20 cellular contexts compared by ENCODE assay signal in genomic region chr1:173365341-173365740, GRCh38.
A peak's percentile ranks its signal among the peaks of the same experiment; 100 is the strongest.
DNase-seq lines count a peak whose midpoint lies in the region; ATAC-seq, FAIRE-seq and TF ChIP-seq lines count a peak whose summit lies in the region.
"Had no signal": no experiment of that assay in that cellular context is flagged by ENCODE, and none has a peak within 500 bp of the region (broad histone marks: within the 10 kb centered on the region; RNA-seq: fewer than 3 reads in every experiment).

No MANE protein-coding gene starts in this region.

- TF ChIP-seq EP300 in K562 (IDR thresholded peaks at IDR 0.05; ENCODE audit: low read length): no peak

- ATAC-seq in K562: no peak
- ATAC-seq: CD8-positive, alpha-beta T cell; GM12878 had no signal

- in situ Hi-C loops in ACHN (cut with HindIII; ENCODE audit: low pct_ligation_motif_present, low pct_unique_long_range_greater_than_20kb, low sequenced_read_pairs): no loop called here
- in situ Hi-C loops in K562 (cut with MboI): no loop called here

- peaks cover 0 to 2% (median 0%) of the 10 kb centered on the region in 6 donors for H3K9me3 Mint-ChIP-seq in immature natural killer cell
- H3K9me3 Mint-ChIP-seq: CD8-positive, alpha-beta T cell had no signal

- H3K79me2 ChIP-seq in K562 (ENCODE audit: control insufficient read depth, insufficient read depth, low read length): no peaks in the 10 kb centered on the region

- no peak overlapping the region for H3K4me3 ChIP-seq in K562
- H3K4me3 ChIP-seq: BLaER1 treated with 17β-estradiol and CSF1 and Interleukin-3, amounts not matched to agents 10 nM and 100 nM; GM12878 had no signal

- no peaks in the 10 kb centered on the region for H4K20me1 ChIP-seq in K562 (replicated peaks; ENCODE audit: control insufficient read depth, insufficient read depth, low read length)
- H4K20me1 ChIP-seq: BLaER1 treated with 17β-estradiol and CSF1 and Interleukin-3, amounts not matched to agents 10 nM and 100 nM had no signal

- H3K4me2 ChIP-seq in K562 (ENCODE audit: insufficient read depth, low read length): no peak overlapping the region
- H3K4me2 ChIP-seq: BLaER1 treated with 17β-estradiol and CSF1 and Interleukin-3, amounts not matched to agents 10 nM and 100 nM had no signal

- no peaks in the 10 kb centered on the region; the same call in 1 of the 2 replicates for H3K9me3 ChIP-seq in K562 (replicated peaks; ENCODE audit: control insufficient read depth, insufficient read depth, low read depth, low read length)
- H3K9me3 ChIP-seq: Caco-2 had no signal

- H3K27ac Mint-ChIP-seq in immature natural killer cell: no peak overlapping the region
- H3K27ac Mint-ChIP-seq: B cell; CD4-positive, alpha-beta T cell; CD8-positive, alpha-beta T cell had no signal

- no peaks in the 10 kb centered on the region for H3K9me1 ChIP-seq in K562 (ENCODE audit: control insufficient read depth, insufficient read depth, low read length)

- intact Hi-C loops in K562 (cut with micrococcal nuclease): no loop called here

- no peaks in the 10 kb centered on the region for H3K27me3 ChIP-seq in K562 (ENCODE audit: control insufficient read depth in 2 of 2, insufficient read depth in 2 of 2, low read length in 2 of 2)
- H3K27me3 ChIP-seq: BLaER1 treated with 17β-estradiol and CSF1 and Interleukin-3, amounts not matched to agents 10 nM and 100 nM had no signal

- no peak for TF ChIP-seq POLR2A in K562 (conservative IDR thresholded peaks at IDR 0.05)

- 12% methylated on average over 1 of the region's 1 CpG for WGBS in K562 (ENCODE audit: insufficient coverage, low coverage, missing lambda C conversion rate)

- H2AFZ ChIP-seq in K562 (ENCODE audit: low read depth, low read length): no peak overlapping the region

- no peak for TF ChIP-seq CTCF in K562 (IDR thresholded peaks at IDR 0.05 in 2 of 3, conservative IDR thresholded peaks at IDR 0.05 in 1 of 3; ENCODE audit: insufficient read depth in 2 of 3, low read depth in 1 of 3, low read length in 3 of 3)

- no TSS peak for BruUV-seq in K562 (replicated peaks; lab: Mats Ljungman, UMichigan)

- POLR2A ChIA-PET in K562 (lab: Yijun Ruan, JAX): interaction anchor here (0.6 kb wide), 1 partner anchor 18 kb away, joined by 4 read pairs; no protein-coding TSS in a partner anchor

- H3K4me3 Mint-ChIP-seq in immature natural killer cell: no peak overlapping the region
- H3K4me3 Mint-ChIP-seq: B cell; CD4-positive, alpha-beta T cell; CD8-positive, alpha-beta T cell had no signal

- no peak overlapping the region for H3K9ac ChIP-seq in K562 (ENCODE audit: insufficient read depth in 1 of 2, low read depth in 2 of 2, low read length in 2 of 2)
- H3K9ac ChIP-seq: BLaER1 treated with 17β-estradiol and CSF1 and Interleukin-3, amounts not matched to agents 10 nM and 100 nM had no signal

- CTCF ChIA-PET in K562 (lab: Yijun Ruan, JAX; ENCODE audit: low intra/inter-chr PET ratio): no interaction called here

- no peak overlapping the region for H3K27ac ChIP-seq in K562 (ENCODE audit: extremely low read depth, low read depth, low read length)
- H3K27ac ChIP-seq: BLaER1 treated with 17β-estradiol and CSF1 and Interleukin-3, amounts not matched to agents 10 nM and 100 nM; C4-2B had no signal

- no peaks in the 10 kb centered on the region; a peak in 2 of 5 replicates for H3K4me1 ChIP-seq in K562 (replicated peaks in 1 of 2; ENCODE audit: control insufficient read depth in 2 of 2, insufficient read depth in 2 of 2, low read length in 2 of 2)
- H3K4me1 ChIP-seq: Caco-2 had no signal

- no peaks in the 10 kb centered on the region for H3K36me3 ChIP-seq in K562 (ENCODE audit: control insufficient read depth, insufficient read depth, low read length)
- H3K36me3 ChIP-seq: BLaER1 treated with 17β-estradiol and CSF1 and Interleukin-3, amounts not matched to agents 10 nM and 100 nM had no signal

- FAIRE-seq in K562 (lab: Jason Lieb, UNC): no peak
- FAIRE-seq: GM12878, GM12892 had no signal

- TF ChIP-seq RAD21 in K562 (CRISPR knock-in tag; conservative IDR thresholded peaks at IDR 0.05 in 1 of 2, IDR thresholded peaks at IDR 0.05 in 1 of 2): no peak

- DNase-seq in ACHN: peak; percentile 54
- DNase-seq in K562 (ENCODE audit: extremely low read depth in 1 of 4, low spot score in 3 of 4): no peak
- peak; percentile 83 for DNase-seq in renal cortical epithelial cell (ENCODE audit: low read depth)
- DNase-seq in DMS53 treated with DMSO at 0.1 percent for 48 hours (lab: John Stamatoyannopoulos, UW; ENCODE audit: unreplicated experiment): no peak
- no peak for DNase-seq in foreskin melanocyte
- no peak for DNase-seq in immature natural killer cell
- DNase-seq: 8988T; Caco-2; Calu3; CD4-positive, alpha-beta T cell; CD8-positive, alpha-beta T cell; DMS79; DND-41; EL; GDM1 had no signal

- peaks cover 4 to 10% (median 9%) of the 10 kb centered on the region in 3 donors for H3K36me3 Mint-ChIP-seq in immature natural killer cell

- peaks cover 0 to 2% (median 0%) of the 10 kb centered on the region in 3 donors for H3K27me3 Mint-ChIP-seq in immature natural killer cell (ENCODE audit: low read depth in 3 of 3)
- H3K27me3 Mint-ChIP-seq: B cell; CD4-positive, alpha-beta T cell had no signal

- peaks cover 2 to 7% of the 10 kb centered on the region in 2 donors for H3K4me1 Mint-ChIP-seq in immature natural killer cell

TF ChIP-seq in K562, 482 proteins besides CTCF, POLR2A, EP300 and RAD21:
- TF ChIP-seq ZNF717 (CRISPR knock-in tag; IDR thresholded peaks at IDR 0.05) (no peak), ZBTB8A (IDR thresholded peaks at IDR 0.05; ENCODE audit: partially characterized antibody) (no peak), ZNF316 (IDR thresholded peaks at IDR 0.05) (peak; percentile 65; the same call in 1 of the 2 replicates), C11orf30 (IDR thresholded peaks at IDR 0.05; ENCODE audit: low read depth) (peak; percentile 23; the same call in 1 of the 2 replicates), SOX6 (IDR thresholded peaks at IDR 0.05) (no peak)

Comparison
In these comparisons a context has a peak if more than half of its experiments do, and no peak if none do; other contexts are left out.
1. DNase-seq: peak in ACHN (single experiment) and renal cortical epithelial cell (single experiment); none in K562 (0 of 4), DMS53 treated with DMSO at 0.1 percent for 48 hours (single experiment), foreskin melanocyte (single experiment) and immature natural killer cell (0 of 3).